In genomic region chr15:41557673-41558399, GRCh38 we compare ENCODE assay signal across 8 cellular contexts. TPM values are rescaled to one million over a fixed set of nuclear protein-coding genes. Genes with fewer than 3 reads are reported as not detected.
DNase-seq lines count a peak whose midpoint lies in the region; ATAC-seq, FAIRE-seq and TF ChIP-seq lines count a peak whose summit lies in the region.

No MANE protein-coding gene starts in this region.

- intact Hi-C loops in CD4-positive, alpha-beta T cell (cut with DNase I, micrococcal nuclease) = loop anchor here (1.0 to 10.0 kb wide), 10 partner anchors 13 to 417 kb away; partner anchors contain the start of genes MAPKBP1 (in 2 of the 2), EHD4 (in 1 of the 2), JMJD7 (in 1 of the 2) and RPAP1 (in 1 of the 2)

- peak overlapping the region; percentile 90 for H3K4me3 Mint-ChIP-seq in CD4-positive, alpha-beta T cell

- FAIRE-seq in H54 (lab: Jason Lieb, UNC) = no peak

- H3K27ac Mint-ChIP-seq in CD4-positive, alpha-beta T cell = peak overlapping the region; percentile 73

- H3K9me3 Mint-ChIP-seq in CD4-positive, alpha-beta T cell = no peaks in the 10 kb centered on the region

- TF ChIP-seq CTCF in CD4-positive, alpha-beta T cell (IDR thresholded peaks at IDR 0.05) = peak; percentile 89

- peaks cover 31% of the 10 kb centered on the region for H3K4me1 Mint-ChIP-seq in CD4-positive, alpha-beta T cell (ENCODE audit: low read depth)

- ATAC-seq in CD4-positive, alpha-beta T cell (ENCODE audit: poor library complexity) = peak; percentile 87
- no peak for ATAC-seq in HG03025 (IDR thresholded peaks at IDR 0.05; ENCODE audit: low FRiP score, unreplicated experiment)

- no peak for TF ChIP-seq POLR2A in H54 (IDR thresholded peaks at IDR 0.05; ENCODE audit: low read depth, low read length)

- H3K27me3 ChIP-seq in CD4-positive, alpha-beta T cell (ENCODE audit: control insufficient read depth, insufficient read depth, low read length) = peaks cover 8% of the 10 kb centered on the region

- DNase-seq in CD4-positive, alpha-beta T cell = peak; percentile 52 to 74 (median 68)
- peak; percentile 88 for DNase-seq in H54 (ENCODE audit: insufficient read length, low spot score)
- DNase-seq in NCI-H345 (lab: John Stamatoyannopoulos, UW) = peak; percentile 74
- peak; percentile 72 for DNase-seq in activated CD4-positive, CD25-positive, alpha-beta regulatory T cell treated with anti-CD3 and anti-CD28 coated beads, Interleukin-2, amount 50 U/mL, for 72 hours
- peak; percentile 85 for DNase-seq in cerebellar cortex (ENCODE audit: low spot score)
- peak; percentile 61 for DNase-seq in kidney glomerular epithelial cell (lab: John Stamatoyannopoulos, UW)
- DNase-seq in stimulated activated CD4-positive, alpha-beta T cell treated with anti-CD3 and anti-CD28 coated beads, Interleukin-1b, Interleukin-23, amount 100 ng/mL, for 24 hours (ENCODE audit: low read depth in 4 of 4, low spot score in 1 of 4) = peak in 3 of 4 experiments; percentile 33 to 52 (median 47)

- POLR2A ChIA-PET in CD4-positive, alpha-beta T cell (lab: Charles Lee) = interaction anchor here (0.9 to 2.2 kb wide), 5 partner anchors 13 to 103 kb away, joined by 3 to 22 read pairs (median 4); partner anchors contain the start of genes MGA and RPAP1

- CTCF ChIA-PET in CD4-positive, alpha-beta T cell (lab: Charles Lee) = interaction anchor here (0.7 to 2.9 kb wide), 24 partner anchors 8 to 379 kb away, joined by 3 to 21 read pairs (median 4); partner anchors contain the start of genes CHP1, MAPKBP1 and RPAP1

- no peaks in the 10 kb centered on the region for H3K36me3 Mint-ChIP-seq in CD4-positive, alpha-beta T cell (ENCODE audit: low read depth)

- no peaks in the 10 kb centered on the region for H3K9me3 ChIP-seq in CD4-positive, alpha-beta T cell (ENCODE audit: control insufficient read depth, low read length)

- H3K27me3 Mint-ChIP-seq in CD4-positive, alpha-beta T cell = peaks cover 20% of the 10 kb centered on the region

- no peak overlapping the region for H3K27ac ChIP-seq in CD4-positive, alpha-beta T cell (ENCODE audit: low read depth, low read length)

RNA-seq across cellular contexts. Expression of gene TYRO3, which starts 1.2 kb away (rescaled TPM):
- total RNA-seq in CD4-positive, alpha-beta T cell = under 1 TPM; 0.42 to 0.47 TPM

RNA-seq across cellular contexts. Expression of gene RPAP1, which starts 13.8 kb away (rescaled TPM):
- 10 to 100 TPM; 20.8 to 22.5 TPM for total RNA-seq in CD4-positive, alpha-beta T cell

RNA-seq across cellular contexts. Expression of gene LTK, which starts 44.2 kb away (rescaled TPM):
- 1 to 10 TPM; 9.7 to 9.9 TPM for total RNA-seq in CD4-positive, alpha-beta T cell
